Comparison of ENCODE assay signal across 22 cellular contexts in the genomic region with DNA sequence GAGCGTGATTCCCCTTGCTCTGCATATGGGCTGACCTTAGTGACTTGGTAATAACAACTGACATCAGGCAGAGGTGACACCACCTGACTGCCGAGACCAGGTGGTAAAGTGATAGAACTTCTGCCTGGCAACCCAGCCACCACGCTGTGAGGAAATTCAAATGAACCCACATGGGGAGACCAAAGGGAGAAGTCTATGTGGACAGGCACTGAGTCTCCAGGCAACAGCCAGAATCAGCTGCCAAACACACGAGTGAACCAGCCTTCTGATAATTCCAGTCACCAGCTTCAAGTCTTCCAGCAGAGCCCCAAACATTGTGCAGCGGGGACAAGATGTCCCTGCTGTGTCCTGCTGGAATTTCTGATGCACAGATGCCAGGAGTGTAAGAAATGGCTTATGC. TPM values are rescaled to one million over a fixed set of nuclear protein-coding genes. Genes with fewer than 3 reads are reported as not detected.
"Had no signal": no experiment of that assay in that cellular context is flagged by ENCODE, and none has a peak within 500 bp of the region (broad histone marks: within the 10 kb centered on the region; RNA-seq: fewer than 3 reads in every experiment).

No MANE protein-coding gene starts in this region.

- DNase-seq: activated CD4-positive, alpha-beta T cell treated with anti-CD3 and anti-CD28 coated beads, Interleukin-2, amount 10 ng/mL, durations not matched to agents 7 days and 5 days; activated CD8-positive, alpha-beta T cell treated with anti-CD3 and anti-CD28 coated beads, Interleukin-2, amount 10 ng/mL, durations not matched to agents 7 days and 5 days; endodermal cell; foreskin fibroblast; hippocampal formation; islet precursor cell; mammary epithelial cell; naive B cell; psoas muscle; stimulated activated CD4-positive, alpha-beta T cell treated with anti-CD3 and anti-CD28 coated beads, Interleukin-4, amount 100 ng/mL, for 24 hours; T1000; testis had no signal

- ATAC-seq: activated CD8-positive, alpha-beta T cell treated with anti-CD3 and anti-CD28 coated beads, Interleukin-2, amount 10 ng/mL, durations not matched to agents 7 days and 5 days; left lobe of liver; psoas muscle; sciatic nerve; stimulated activated effector memory CD8-positive, alpha-beta T cell treated with anti-CD3 and anti-CD28 coated beads, Interleukin-12 subunit alpha, Interleukin-12 subunit beta, amount 100 ng/mL, for 72 hours had no signal

- H3K27ac ChIP-seq: cardiac muscle cell, epithelial cell of prostate, psoas muscle, testis had no signal

- H3K4me3 ChIP-seq: cardiac muscle cell, psoas muscle, testis had no signal

- H3K27me3 ChIP-seq: testis had no signal

- H3K36me3 ChIP-seq: cardiac muscle cell had no signal

- H3K4me1 ChIP-seq: psoas muscle, testis had no signal

- H3K9me3 ChIP-seq: psoas muscle, testis had no signal

RNA-seq across cellular contexts. Expression of gene SPATA19, which starts 29.7 kb away (rescaled TPM):
- total RNA-seq: activated CD4-positive, alpha-beta T cell treated with anti-CD3 and anti-CD28 coated beads, Interleukin-2, amount 10 ng/mL, durations not matched to agents 7 days and 5 days; activated CD8-positive, alpha-beta T cell treated with anti-CD3 and anti-CD28 coated beads, Interleukin-2, amount 10 ng/mL, durations not matched to agents 7 days and 5 days; cardiac muscle cell; endodermal cell; glomerular endothelial cell; left lobe of liver; mammary epithelial cell; mononuclear cell; neural crest cell; osteocyte; psoas muscle; sciatic nerve; T-helper 1 cell treated with Interleukin-12 subunit alpha and Interleukin-12 subunit beta and Interleukin-4 antibody, amounts not matched to agents 30 ng/mL and 1 ng/mL, for 36 hours had no signal
- polyA plus RNA-seq: cardiac muscle cell, mammary epithelial cell, psoas muscle had no signal
